ENCODE assay signal across 9 cellular contexts in genomic region chr12:6700646-6701051, GRCh38. TPM values are rescaled to one million over a fixed set of nuclear protein-coding genes. Genes with fewer than 3 reads are reported as not detected.
DNase-seq lines count a peak whose midpoint lies in the region; ATAC-seq, FAIRE-seq and TF ChIP-seq lines count a peak whose summit lies in the region.
"Had no signal": no experiment of that assay in that cellular context is flagged by ENCODE, and none has a peak within 500 bp of the region (broad histone marks: within the 10 kb centered on the region; RNA-seq: fewer than 3 reads in every experiment).

A gene with protein sequence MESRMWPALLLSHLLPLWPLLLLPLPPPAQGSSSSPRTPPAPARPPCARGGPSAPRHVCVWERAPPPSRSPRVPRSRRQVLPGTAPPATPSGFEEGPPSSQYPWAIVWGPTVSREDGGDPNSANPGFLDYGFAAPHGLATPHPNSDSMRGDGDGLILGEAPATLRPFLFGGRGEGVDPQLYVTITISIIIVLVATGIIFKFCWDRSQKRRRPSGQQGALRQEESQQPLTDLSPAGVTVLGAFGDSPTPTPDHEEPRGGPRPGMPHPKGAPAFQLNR (minus strand): TSS chr12:6700815. CDS start chr12:6698061, 2,754 bp downstream.

- H3K4me3 ChIP-seq in Peyer's patch (peak within 1 kb of the TSS; percentile 40 to 56 (median 50)), psoas muscle (peak within 1 kb of the TSS; percentile 55)

- intact Hi-C loops in Right ventricle myocardium superior (cut with DNase I): no loop called here
- intact Hi-C loops in psoas muscle (cut with DNase I): no loop called here

- H3K27ac ChIP-seq in Peyer's patch: peak within 1 kb of the TSS in 2 of 4 donors; percentile 2 to 50
- no peak within 1 kb of the TSS for H3K27ac ChIP-seq in psoas muscle

- no peaks in the 10 kb centered on the region for H3K36me3 ChIP-seq in Peyer's patch
- H3K36me3 ChIP-seq in psoas muscle (ENCODE audit: insufficient read depth in 1 of 2, low read depth in 1 of 2): no peaks in the 10 kb centered on the region

- peak; percentile 89 for DNase-seq in D341Med (ENCODE audit: low spot score)
- DNase-seq in Peyer's patch: peak; percentile 31 to 63 (median 57)
- peak in 1 of 2 donors; percentile 66 for DNase-seq in activated naive CD4-positive, alpha-beta T cell treated with anti-CD3 and anti-CD28 coated beads, Interleukin-2, amount 50 U/mL, for 72 hours (ENCODE audit: low spot score in 2 of 2)
- peak; percentile 56 for DNase-seq in Right ventricle myocardium superior
- DNase-seq in psoas muscle: peak in 1 of 2 donors; percentile 41
- DNase-seq in GM19239 (ENCODE audit: insufficient read length, low spot score): no peak

- no peaks in the 10 kb centered on the region for H3K36me3 Mint-ChIP-seq in activated naive CD4-positive, alpha-beta T cell treated with anti-CD3 and anti-CD28 coated beads, Interleukin-2, amount 50 U/mL, for 72 hours

- ATAC-seq in activated naive CD4-positive, alpha-beta T cell treated with anti-CD3 and anti-CD28 coated beads, Interleukin-2, amount 50 U/mL, for 72 hours: peak; percentile 72 to 84
- peak; percentile 58 for ATAC-seq in Right ventricle myocardium superior (ENCODE audit: poor library complexity)
- ATAC-seq in psoas muscle: peak; percentile 27 to 60 (median 36)
- no peak for ATAC-seq in HG03045 (IDR thresholded peaks at IDR 0.05; ENCODE audit: unreplicated experiment)
- no peak for ATAC-seq in HG02623 (IDR thresholded peaks at IDR 0.05; ENCODE audit: unreplicated experiment)

- H3K9me3 Mint-ChIP-seq in activated naive CD4-positive, alpha-beta T cell treated with anti-CD3 and anti-CD28 coated beads, Interleukin-2, amount 50 U/mL, for 72 hours: no peaks in the 10 kb centered on the region

- peak within 1 kb of the TSS in 1 of 2 donors; percentile 42 for H3K27ac Mint-ChIP-seq in activated naive CD4-positive, alpha-beta T cell treated with anti-CD3 and anti-CD28 coated beads, Interleukin-2, amount 50 U/mL, for 72 hours

- TF ChIP-seq CTCF in Peyer's patch (IDR thresholded peaks at IDR 0.05) (no peak), psoas muscle (IDR thresholded peaks at IDR 0.05) (no peak)

- H3K27me3 ChIP-seq in Peyer's patch (peaks cover 0 to 24% of the 10 kb centered on the region in 2 donors), psoas muscle (ENCODE audit: insufficient read depth in 3 of 3, low read length in 2 of 3) (peaks cover 0 to 95% (median 34%) of the 10 kb centered on the region in 3 donors)

- H3K4me1 ChIP-seq in Peyer's patch (peaks cover 0 to 20% (median 17%) of the 10 kb centered on the region in 4 donors), psoas muscle (no peaks in the 10 kb centered on the region)

- 0 to 2% (median 1%) methylated on average over 11 to 43 of the region's 43 CpGs for WGBS in psoas muscle, 3 donors

- TF ChIP-seq POLR2A in Peyer's patch (IDR thresholded peaks at IDR 0.05): no peak

- H3K9me3 ChIP-seq in Peyer's patch (no peaks in the 10 kb centered on the region), psoas muscle (no peaks in the 10 kb centered on the region)

- FAIRE-seq in GM19239 (lab: Jason Lieb, UNC): no peak

RNA-seq across cellular contexts. Expression of the gene that starts here (rescaled TPM):
- total RNA-seq in Peyer's patch: not detected
- 1 to 10 TPM in 1 of 2 donors, not detected in 1; 1.3 TPM for total RNA-seq in activated naive CD4-positive, alpha-beta T cell treated with anti-CD3 and anti-CD28 coated beads, Interleukin-2, amount 50 U/mL, for 72 hours
- total RNA-seq in Right ventricle myocardium superior: 0.35 TPM
- total RNA-seq in psoas muscle: under 1 TPM in 3 of 4 donors, not detected in 1; 0.10 to 0.17 (median 0.15) TPM
- under 1 TPM in 2 of 3 donors, not detected in 1; 0.17 to 0.21 TPM for polyA plus RNA-seq in psoas muscle
- total RNA-seq: myocyte had no signal

Comparison
In these comparisons a context has a peak if more than half of its experiments do, and no peak if none do; other contexts are left out.
1. Peak in DNase-seq and H3K4me3 ChIP-seq in Peyer's patch; RNA of the gene not detected or under 1 TPM.
2. Peak in DNase-seq and ATAC-seq in Right ventricle myocardium superior; RNA of the gene not detected or under 1 TPM.
3. Peak in ATAC-seq and H3K4me3 ChIP-seq in psoas muscle; RNA of the gene not detected or under 1 TPM.
4. ATAC-seq: peak in activated naive CD4-positive, alpha-beta T cell treated with anti-CD3 and anti-CD28 coated beads, Interleukin-2, amount 50 U/mL, for 72 hours (2 of 2); none in HG03045 (single experiment) and HG02623 (single experiment).